Comparison of ENCODE assay signal across 1 cellular context in the genomic region with DNA sequence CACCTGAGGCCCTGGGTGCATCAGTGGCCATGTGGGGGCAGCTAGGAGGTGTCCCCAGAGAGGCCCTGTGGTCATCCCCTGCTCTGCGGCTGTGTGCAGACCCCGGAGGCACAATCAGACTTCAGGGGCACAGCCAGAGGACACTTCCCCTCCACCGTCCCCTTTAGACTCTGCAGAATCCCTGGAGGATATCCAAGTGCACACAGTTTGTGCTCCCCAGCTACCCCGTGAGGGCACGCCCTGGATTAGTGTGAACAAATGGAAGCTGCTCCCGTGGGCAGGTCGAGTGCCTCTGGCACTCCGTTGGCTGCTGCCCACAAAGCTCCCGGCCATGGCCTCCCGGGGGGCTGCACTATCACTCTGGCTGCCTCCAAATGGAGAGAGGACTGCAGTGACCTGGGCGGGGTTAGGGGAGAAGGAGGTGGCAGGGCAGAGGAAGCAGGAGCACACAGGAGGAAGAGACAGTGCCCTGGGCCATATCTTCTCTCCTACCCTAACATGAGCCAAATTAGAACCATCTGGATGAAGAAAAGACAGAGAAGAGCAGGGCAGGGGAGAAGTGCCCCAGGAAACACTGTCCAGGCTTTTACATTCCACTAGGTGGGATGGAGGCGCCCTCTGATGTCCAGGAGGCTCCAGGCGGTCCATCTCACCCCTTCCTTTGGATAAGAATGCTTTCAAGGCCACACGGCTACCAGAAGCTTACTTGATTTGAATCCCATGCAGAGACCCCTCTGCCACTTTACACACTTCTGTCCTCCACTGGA.
TF ChIP-seq lines count a peak whose summit lies in the region.

No MANE protein-coding gene starts in this region.

TF ChIP-seq in HepG2, 621 proteins besides CTCF, POLR2A, EP300 and RAD21:
- TF ChIP-seq ZSCAN5A (CRISPR knock-in tag; IDR thresholded peaks at IDR 0.05; ENCODE audit: borderline replicate concordance) (no peak), RCOR2 (CRISPR knock-in tag; IDR thresholded peaks at IDR 0.05) (no peak), ZFP36L2 (CRISPR knock-in tag; IDR thresholded peaks at IDR 0.05) (no peak), NFKBIZ (CRISPR knock-in tag; IDR thresholded peaks at IDR 0.05) (no peak), MAX (IDR thresholded peaks at IDR 0.05) (0 out of 2 replicates have a peak, but pooled peaks have one; percentile 5), TEAD2 (CRISPR knock-in tag; IDR thresholded peaks at IDR 0.05) (no peak), TERF1 (CRISPR knock-in tag; IDR thresholded peaks at IDR 0.05) (no peak), STAG1 (CRISPR knock-in tag; IDR thresholded peaks at IDR 0.05) (peak; percentile 52), IKZF5 (CRISPR knock-in tag; IDR thresholded peaks at IDR 0.05) (no peak), SNRNP70 (IDR thresholded peaks at IDR 0.05; ENCODE audit: low read depth, low read length) (no peak), NFIB (CRISPR knock-in tag; IDR thresholded peaks at IDR 0.05; ENCODE audit: borderline replicate concordance) (no peak), GABPB1 (CRISPR knock-in tag; IDR thresholded peaks at IDR 0.05) (0 out of 2 replicates have a peak, but pooled peaks have one; percentile 4), ESRRA (CRISPR knock-in tag; IDR thresholded peaks at IDR 0.05; ENCODE audit: low read depth) (no peak), STAT5B (CRISPR knock-in tag; IDR thresholded peaks at IDR 0.05) (no peak)
- TF ChIP-seq, protein P1, sequence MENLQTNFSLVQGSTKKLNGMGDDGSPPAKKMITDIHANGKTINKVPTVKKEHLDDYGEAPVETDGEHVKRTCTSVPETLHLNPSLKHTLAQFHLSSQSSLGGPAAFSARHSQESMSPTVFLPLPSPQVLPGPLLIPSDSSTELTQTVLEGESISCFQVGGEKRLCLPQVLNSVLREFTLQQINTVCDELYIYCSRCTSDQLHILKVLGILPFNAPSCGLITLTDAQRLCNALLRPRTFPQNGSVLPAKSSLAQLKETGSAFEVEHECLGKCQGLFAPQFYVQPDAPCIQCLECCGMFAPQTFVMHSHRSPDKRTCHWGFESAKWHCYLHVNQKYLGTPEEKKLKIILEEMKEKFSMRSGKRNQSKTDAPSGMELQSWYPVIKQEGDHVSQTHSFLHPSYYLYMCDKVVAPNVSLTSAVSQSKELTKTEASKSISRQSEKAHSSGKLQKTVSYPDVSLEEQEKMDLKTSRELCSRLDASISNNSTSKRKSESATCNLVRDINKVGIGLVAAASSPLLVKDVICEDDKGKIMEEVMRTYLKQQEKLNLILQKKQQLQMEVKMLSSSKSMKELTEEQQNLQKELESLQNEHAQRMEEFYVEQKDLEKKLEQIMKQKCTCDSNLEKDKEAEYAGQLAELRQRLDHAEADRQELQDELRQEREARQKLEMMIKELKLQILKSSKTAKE (CRISPR knock-in tag; IDR thresholded peaks at IDR 0.05; ENCODE audit: borderline replicate concordance) = no peak
- TF ChIP-seq, protein P2, sequence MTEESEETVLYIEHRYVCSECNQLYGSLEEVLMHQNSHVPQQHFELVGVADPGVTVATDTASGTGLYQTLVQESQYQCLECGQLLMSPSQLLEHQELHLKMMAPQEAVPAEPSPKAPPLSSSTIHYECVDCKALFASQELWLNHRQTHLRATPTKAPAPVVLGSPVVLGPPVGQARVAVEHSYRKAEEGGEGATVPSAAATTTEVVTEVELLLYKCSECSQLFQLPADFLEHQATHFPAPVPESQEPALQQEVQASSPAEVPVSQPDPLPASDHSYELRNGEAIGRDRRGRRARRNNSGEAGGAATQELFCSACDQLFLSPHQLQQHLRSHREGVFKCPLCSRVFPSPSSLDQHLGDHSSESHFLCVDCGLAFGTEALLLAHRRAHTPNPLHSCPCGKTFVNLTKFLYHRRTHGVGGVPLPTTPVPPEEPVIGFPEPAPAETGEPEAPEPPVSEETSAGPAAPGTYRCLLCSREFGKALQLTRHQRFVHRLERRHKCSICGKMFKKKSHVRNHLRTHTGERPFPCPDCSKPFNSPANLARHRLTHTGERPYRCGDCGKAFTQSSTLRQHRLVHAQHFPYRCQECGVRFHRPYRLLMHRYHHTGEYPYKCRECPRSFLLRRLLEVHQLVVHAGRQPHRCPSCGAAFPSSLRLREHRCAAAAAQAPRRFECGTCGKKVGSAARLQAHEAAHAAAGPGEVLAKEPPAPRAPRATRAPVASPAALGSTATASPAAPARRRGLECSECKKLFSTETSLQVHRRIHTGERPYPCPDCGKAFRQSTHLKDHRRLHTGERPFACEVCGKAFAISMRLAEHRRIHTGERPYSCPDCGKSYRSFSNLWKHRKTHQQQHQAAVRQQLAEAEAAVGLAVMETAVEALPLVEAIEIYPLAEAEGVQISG (CRISPR knock-in tag; IDR thresholded peaks at IDR 0.05) = peak; percentile 41; the same call in 1 of the 2 replicates
- TF ChIP-seq, protein P3, sequence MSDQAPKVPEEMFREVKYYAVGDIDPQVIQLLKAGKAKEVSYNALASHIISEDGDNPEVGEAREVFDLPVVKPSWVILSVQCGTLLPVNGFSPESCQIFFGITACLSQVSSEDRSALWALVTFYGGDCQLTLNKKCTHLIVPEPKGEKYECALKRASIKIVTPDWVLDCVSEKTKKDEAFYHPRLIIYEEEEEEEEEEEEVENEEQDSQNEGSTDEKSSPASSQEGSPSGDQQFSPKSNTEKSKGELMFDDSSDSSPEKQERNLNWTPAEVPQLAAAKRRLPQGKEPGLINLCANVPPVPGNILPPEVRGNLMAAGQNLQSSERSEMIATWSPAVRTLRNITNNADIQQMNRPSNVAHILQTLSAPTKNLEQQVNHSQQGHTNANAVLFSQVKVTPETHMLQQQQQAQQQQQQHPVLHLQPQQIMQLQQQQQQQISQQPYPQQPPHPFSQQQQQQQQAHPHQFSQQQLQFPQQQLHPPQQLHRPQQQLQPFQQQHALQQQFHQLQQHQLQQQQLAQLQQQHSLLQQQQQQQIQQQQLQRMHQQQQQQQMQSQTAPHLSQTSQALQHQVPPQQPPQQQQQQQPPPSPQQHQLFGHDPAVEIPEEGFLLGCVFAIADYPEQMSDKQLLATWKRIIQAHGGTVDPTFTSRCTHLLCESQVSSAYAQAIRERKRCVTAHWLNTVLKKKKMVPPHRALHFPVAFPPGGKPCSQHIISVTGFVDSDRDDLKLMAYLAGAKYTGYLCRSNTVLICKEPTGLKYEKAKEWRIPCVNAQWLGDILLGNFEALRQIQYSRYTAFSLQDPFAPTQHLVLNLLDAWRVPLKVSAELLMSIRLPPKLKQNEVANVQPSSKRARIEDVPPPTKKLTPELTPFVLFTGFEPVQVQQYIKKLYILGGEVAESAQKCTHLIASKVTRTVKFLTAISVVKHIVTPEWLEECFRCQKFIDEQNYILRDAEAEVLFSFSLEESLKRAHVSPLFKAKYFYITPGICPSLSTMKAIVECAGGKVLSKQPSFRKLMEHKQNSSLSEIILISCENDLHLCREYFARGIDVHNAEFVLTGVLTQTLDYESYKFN (CRISPR knock-in tag; conservative IDR thresholded peaks at IDR 0.05) = peak; percentile 19; the same call in 1 of the 2 replicates
